ENCODE assay signal across 17 cellular contexts in genomic region chr1:87135313-87135712, GRCh38.
DNase-seq lines count a peak whose midpoint lies in the region; ATAC-seq and TF ChIP-seq lines count a peak whose summit lies in the region.
"Had no signal": no experiment of that assay in that cellular context is flagged by ENCODE, and none has a peak within 500 bp of the region (broad histone marks: within the 10 kb centered on the region; RNA-seq: fewer than 3 reads in every experiment).

No MANE protein-coding gene starts in this region.

- CTCF ChIA-PET in activated naive CD4-positive, alpha-beta T cell treated with anti-CD3 and anti-CD28 coated beads, Interleukin-2, amount 10 ng/mL, durations not matched to agents 7 days and 5 days (lab: Charles Lee): no interaction called here

- no peaks in the 10 kb centered on the region for H3K79me2 ChIP-seq in GM23338 (replicated peaks; ENCODE audit: insufficient read depth)

- H3F3A ChIP-seq in GM23338 (replicated peaks; ENCODE audit: low read depth): no peaks in the 10 kb centered on the region

- no peaks in the 10 kb centered on the region for H3K9me3 ChIP-seq in subcutaneous abdominal adipose tissue (ENCODE audit: control insufficient read depth in 5 of 5, low read length in 5 of 5)
- H3K9me3 ChIP-seq: A549 had no signal

- H3K27ac ChIP-seq in GM23338 (ENCODE audit: low read depth) (no peak overlapping the region), dorsolateral prefrontal cortex (peak overlapping the region in 55 of 59 donors; percentile 26 to 88 (median 75)), subcutaneous abdominal adipose tissue (ENCODE audit: low read depth, low read length) (peak overlapping the region; percentile 93)
- H3K27ac ChIP-seq: A549, GM23248 had no signal

- H3K4me3 Mint-ChIP-seq in GM23338: no peak overlapping the region
- no peak overlapping the region for H3K4me3 Mint-ChIP-seq in activated naive CD4-positive, alpha-beta T cell treated with anti-CD3 and anti-CD28 coated beads, Interleukin-2, amount 10 ng/mL, durations not matched to agents 7 days and 5 days

- H2AFZ ChIP-seq in GM23338: no peak overlapping the region
- H2AFZ ChIP-seq: GM23248 had no signal

- H3K36me3 ChIP-seq in GM23338 (ENCODE audit: insufficient read depth) (no peaks in the 10 kb centered on the region), subcutaneous abdominal adipose tissue (ENCODE audit: control insufficient read depth in 5 of 5, insufficient read depth in 5 of 5, low read length in 5 of 5) (peaks cover 0 to 8% (median 0%) of the 10 kb centered on the region in 5 donors)

- H3K4me3 ChIP-seq in GM23338 (no peak overlapping the region), dorsolateral prefrontal cortex (peak overlapping the region in 52 of 59 donors; percentile 4 to 60 (median 36)), subcutaneous abdominal adipose tissue (ENCODE audit: low read depth in 1 of 5, low read length in 5 of 5) (peak overlapping the region in 2 of 5 donors; percentile 23 to 32)
- H3K4me3 ChIP-seq: A549, GM23248 had no signal

- 0 out of 2 replicates have a peak, but pooled peaks cover 4% of the 10 kb centered on the region for H3K9me2 ChIP-seq in GM23338 (ENCODE audit: insufficient read depth)

- H3K27me3 ChIP-seq in GM23338 (ENCODE audit: insufficient read depth) (peaks cover 19% of the 10 kb centered on the region), dorsolateral prefrontal cortex (no peaks in the 10 kb centered on the region), subcutaneous abdominal adipose tissue (ENCODE audit: control insufficient read depth in 5 of 5, insufficient read depth in 4 of 5, low read length in 5 of 5) (no peaks in the 10 kb centered on the region)

- H3K9ac ChIP-seq in subcutaneous abdominal adipose tissue (ENCODE audit: low read length in 5 of 5): peak overlapping the region in 4 of 5 donors; percentile 6 to 66 (median 46)
- H3K9ac ChIP-seq: GM23248 had no signal

- no peaks in the 10 kb centered on the region for H3K36me3 Mint-ChIP-seq in GM23338 (ENCODE audit: low read depth)
- no peaks in the 10 kb centered on the region for H3K36me3 Mint-ChIP-seq in activated naive CD4-positive, alpha-beta T cell treated with anti-CD3 and anti-CD28 coated beads, Interleukin-2, amount 10 ng/mL, durations not matched to agents 7 days and 5 days

- H3K4me1 ChIP-seq in GM23338 (ENCODE audit: insufficient read depth) (peaks cover 17% of the 10 kb centered on the region), subcutaneous abdominal adipose tissue (ENCODE audit: control insufficient read depth in 5 of 5, insufficient read depth in 5 of 5, low read length in 5 of 5) (peaks cover 10 to 72% (median 63%) of the 10 kb centered on the region in 5 donors)
- H3K4me1 ChIP-seq: A549 had no signal

- H3K4me2 ChIP-seq in GM23338: no peak overlapping the region
- H3K4me2 ChIP-seq: A549 had no signal

- DNase-seq in GM23338 (ENCODE audit: low spot score) (no peak), dorsolateral prefrontal cortex (peak in 8 of 10 donors; percentile 66 to 81 (median 79)), middle frontal gyrus (ENCODE audit: extremely low spot score, low spot score) (peak; percentile 82), NCI-H526 (lab: John Stamatoyannopoulos, UW) (no peak), A172 (ENCODE audit: low spot score) (no peak)
- DNase-seq in activated naive CD4-positive, alpha-beta T cell treated with anti-CD3 and anti-CD28 coated beads, Interleukin-2, amount 10 ng/mL, durations not matched to agents 7 days and 5 days: no peak
- DNase-seq: DND-41, GDM1, GM23248, KG1, NCI-H1048, NCI-H1436 treated with DMSO at 0.1 percent for 48 hours, NCI-H2029 treated with DMSO at 0.1 percent for 48 hours, NCI-H524 treated with DMSO at 0.1 percent for 48 hours, SHP77 treated with DMSO at 0.1 percent for 48 hours had no signal

- no peaks in the 10 kb centered on the region for H4K20me1 ChIP-seq in GM23338 (replicated peaks; ENCODE audit: insufficient read depth)

- H3K4me1 Mint-ChIP-seq in GM23338: peaks cover 9% of the 10 kb centered on the region; the same call in 2 of the 3 replicates
- H3K4me1 Mint-ChIP-seq in activated naive CD4-positive, alpha-beta T cell treated with anti-CD3 and anti-CD28 coated beads, Interleukin-2, amount 10 ng/mL, durations not matched to agents 7 days and 5 days: peaks cover 13% of the 10 kb centered on the region

- no peak for TF ChIP-seq CTCF in GM23338 (conservative IDR thresholded peaks at IDR 0.05; ENCODE audit: low read depth in 2 of 2)
- TF ChIP-seq CTCF in dorsolateral prefrontal cortex (IDR thresholded peaks at IDR 0.05 in 54 of 56, conservative IDR thresholded peaks at IDR 0.05 in 2 of 56; ENCODE audit: low read depth in 1 of 56, partially characterized antibody in 56 of 56): peak in 1 of 56 donors; percentile 22

- ATAC-seq in GM23338: no peak
- ATAC-seq: A549 had no signal

- no peaks in the 10 kb centered on the region for H3K9me3 Mint-ChIP-seq in GM23338
- no peaks in the 10 kb centered on the region for H3K9me3 Mint-ChIP-seq in activated naive CD4-positive, alpha-beta T cell treated with anti-CD3 and anti-CD28 coated beads, Interleukin-2, amount 10 ng/mL, durations not matched to agents 7 days and 5 days

- peak overlapping the region; percentile 78; the same call in 1 of the 2 replicates for H3K27ac Mint-ChIP-seq in GM23338
- no peak overlapping the region for H3K27ac Mint-ChIP-seq in activated naive CD4-positive, alpha-beta T cell treated with anti-CD3 and anti-CD28 coated beads, Interleukin-2, amount 10 ng/mL, durations not matched to agents 7 days and 5 days

- intact Hi-C loops in dorsolateral prefrontal cortex (cut with DNase I): loop anchor here in 1 of 2 donors (2.0 to 10.0 kb wide), 3 partner anchors 159 to 1169 kb away; partner anchors contain the start of gene LMO4

- peaks cover 12% of the 10 kb centered on the region for H3K27me3 Mint-ChIP-seq in GM23338 (ENCODE audit: insufficient read depth, low read depth, poor library complexity)
- H3K27me3 Mint-ChIP-seq in activated naive CD4-positive, alpha-beta T cell treated with anti-CD3 and anti-CD28 coated beads, Interleukin-2, amount 10 ng/mL, durations not matched to agents 7 days and 5 days: peaks cover 60% of the 10 kb centered on the region

TF ChIP-seq in GM23338, 12 proteins besides CTCF, POLR2A, EP300 and RAD21 (continues in another document):
- TF ChIP-seq CREB1 (CRISPR knock-in tag; IDR thresholded peaks at IDR 0.05; ENCODE audit: low read depth) (no peak), REST (IDR thresholded peaks at IDR 0.05; ENCODE audit: unreplicated experiment) (no peak), NANOG (IDR thresholded peaks at IDR 0.05; ENCODE audit: borderline replicate concordance) (no peak), STAT1 (IDR thresholded peaks at IDR 0.05; ENCODE audit: unreplicated experiment) (no peak), EZH2phosphoT487 (IDR thresholded peaks at IDR 0.05; ENCODE audit: unreplicated experiment) (no peak), POLR2AphosphoS5 (IDR thresholded peaks at IDR 0.05; ENCODE audit: low read depth) (no peak), JUNB (IDR thresholded peaks at IDR 0.05; ENCODE audit: unreplicated experiment) (no peak), EZH2 (IDR thresholded peaks at IDR 0.05; ENCODE audit: low read depth, unreplicated experiment) (no peak), ZNF331 (CRISPR knock-in tag; IDR thresholded peaks at IDR 0.05; ENCODE audit: low read depth) (no peak)

Comparison
In these comparisons a context has a peak if more than half of its experiments do, and no peak if none do; other contexts are left out.
1. DNase-seq: peak in dorsolateral prefrontal cortex (8 of 10) and middle frontal gyrus (single experiment); none in GM23338 (single experiment), activated naive CD4-positive, alpha-beta T cell treated with anti-CD3 and anti-CD28 coated beads, Interleukin-2, amount 10 ng/mL, durations not matched to agents 7 days and 5 days (single experiment), NCI-H526 (0 of 2) and A172 (single experiment).